ENCODE assay signal across 2 cellular contexts in genomic region chr2:109162367-109162766, GRCh38. TPM values are rescaled to one million over a fixed set of nuclear protein-coding genes. Genes with fewer than 3 reads are reported as not detected.
"Had no signal": no experiment of that assay in that cellular context is flagged by ENCODE, and none has a peak within 500 bp of the region (broad histone marks: within the 10 kb centered on the region; RNA-seq: fewer than 3 reads in every experiment).

No MANE protein-coding gene starts in this region.

RNA-seq across cellular contexts. Expression of gene SH3RF3, which starts 33.4 kb away (rescaled TPM):
- polyA plus RNA-seq: HepG2, IgD-negative memory B cell had no signal
